In the genomic region with DNA sequence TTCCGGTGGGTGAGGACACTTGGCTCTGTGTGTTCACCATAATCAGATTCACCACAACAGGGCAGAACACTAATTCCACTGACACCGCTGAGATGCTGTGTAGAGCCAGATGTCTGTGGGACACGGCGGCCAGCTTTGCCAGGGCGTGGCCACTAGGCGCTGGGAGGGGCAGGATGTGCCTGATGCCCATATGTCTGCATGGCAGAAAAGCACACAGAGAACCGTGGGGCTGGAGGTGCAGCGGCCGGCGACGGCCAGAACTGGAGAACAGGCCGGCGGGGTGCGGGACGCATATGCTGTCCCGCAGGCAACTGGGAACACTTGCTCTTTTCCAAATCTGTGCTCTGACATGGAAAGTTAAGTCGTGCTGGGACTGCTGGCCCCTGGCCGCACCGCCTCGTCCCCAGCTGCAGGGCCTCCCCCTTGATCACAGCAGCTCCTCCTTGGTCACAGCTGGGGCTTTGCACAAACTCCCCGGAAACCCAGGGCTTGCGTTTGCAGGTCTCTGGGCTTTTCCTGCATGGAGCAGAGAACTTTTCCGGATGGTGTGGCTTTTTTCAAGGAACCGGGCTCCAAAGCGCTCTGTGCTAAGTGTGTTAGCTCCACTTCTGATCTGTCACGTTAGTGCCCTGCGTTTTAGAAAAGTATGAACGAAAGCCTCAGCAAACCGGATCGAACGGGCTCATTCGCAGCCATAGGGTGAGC, we compare ENCODE assay signal across 8 cellular contexts. TPM values are rescaled to one million over a fixed set of nuclear protein-coding genes. Genes with fewer than 3 reads are reported as not detected.
A peak's percentile ranks its signal among the peaks of the same experiment; 100 is the strongest.
DNase-seq lines count a peak whose midpoint lies in the region; ATAC-seq and TF ChIP-seq lines count a peak whose summit lies in the region.

No MANE protein-coding gene starts in this region.

- peak; percentile 31 to 40 for ATAC-seq in activated CD4-positive, CD25-positive, alpha-beta regulatory T cell treated with anti-CD3 and anti-CD28 coated beads, Interleukin-2, amount 50 U/mL, for 24 hours
- ATAC-seq in GM18519 (IDR thresholded peaks at IDR 0.05; ENCODE audit: low FRiP score, unreplicated experiment) (no peak), HG03457 (IDR thresholded peaks at IDR 0.05; ENCODE audit: unreplicated experiment) (no peak)

- H3K4me3 ChIP-seq in fibroblast of pulmonary artery (replicated peaks; ENCODE audit: low read depth, low read length) = peak overlapping the region; percentile 2

- TF ChIP-seq CTCF in fibroblast of pulmonary artery (IDR thresholded peaks at IDR 0.05; ENCODE audit: low read length, missing control alignments) = no peak

- peak; percentile 28 for DNase-seq in activated T-cell treated with anti-CD3 and anti-CD28 coated beads for 1 hour (ENCODE audit: low read depth)
- DNase-seq in activated T-cell treated with anti-CD3 and anti-CD28 coated beads for 4 hours = no peak
- DNase-seq in HT1080 (ENCODE audit: low read depth) = peak; percentile 90
- DNase-seq in fibroblast of pulmonary artery (ENCODE audit: low read depth) = no peak
- peak; percentile 16 to 22 for DNase-seq in stimulated activated CD4-positive, alpha-beta T cell treated with anti-CD3 and anti-CD28 coated beads, Interleukin-4, amount 100 ng/mL, for 48 hours (ENCODE audit: low read depth in 2 of 2)

RNA-seq across cellular contexts. Expression of a gene that starts 31.1 kb away (rescaled TPM):
- 0.19 and 0.50 TPM in 2 replicates for total RNA-seq in HT1080 (2014; rRNA removed; shearing (Covaris generic))
- 0.10 and 0.22 TPM in 2 replicates for polyA plus RNA-seq in HT1080 (2015; cell fraction: cytosol; rRNA removed)
- polyA plus RNA-seq in HT1080 (2015; cell fraction: nucleus; rRNA removed) = 0.15 and 0.24 TPM in 2 replicates

RNA-seq across cellular contexts. Expression of a gene that starts 56.5 kb away (rescaled TPM):
- 42.5 and 47.8 TPM in 2 replicates for total RNA-seq in HT1080 (2014; rRNA removed; shearing (Covaris generic))
- polyA plus RNA-seq in HT1080 (2015; cell fraction: cytosol; rRNA removed) = 29.0 TPM in 2 replicates
- 17.3 and 19.4 TPM in 2 replicates for polyA plus RNA-seq in HT1080 (2015; cell fraction: nucleus; rRNA removed)

Comparison
In these comparisons a context has a peak if more than half of its experiments do, and no peak if none do; other contexts are left out.
1. DNase-seq: peak in activated T-cell treated with anti-CD3 and anti-CD28 coated beads for 1 hour (single experiment), HT1080 (single experiment) and stimulated activated CD4-positive, alpha-beta T cell treated with anti-CD3 and anti-CD28 coated beads, Interleukin-4, amount 100 ng/mL, for 48 hours (2 of 2); none in activated T-cell treated with anti-CD3 and anti-CD28 coated beads for 4 hours (single experiment) and fibroblast of pulmonary artery (single experiment).
2. ATAC-seq: peak in activated CD4-positive, CD25-positive, alpha-beta regulatory T cell treated with anti-CD3 and anti-CD28 coated beads, Interleukin-2, amount 50 U/mL, for 24 hours (2 of 2); none in GM18519 (single experiment) and HG03457 (single experiment).